Comparison of ENCODE assay signal across 12 cellular contexts in genomic region chr19:49862411-49863253, GRCh38. TPM values are rescaled to one million over a fixed set of nuclear protein-coding genes. Genes with fewer than 3 reads are reported as not detected.
DNase-seq lines count a peak whose midpoint lies in the region; ATAC-seq, FAIRE-seq and TF ChIP-seq lines count a peak whose summit lies in the region.
"Had no signal": no experiment of that assay in that cellular context is flagged by ENCODE, and none has a peak within 500 bp of the region (broad histone marks: within the 10 kb centered on the region; RNA-seq: fewer than 3 reads in every experiment).

No MANE protein-coding gene starts in this region.

- H2BK20ac ChIP-seq in H9 (ENCODE audit: low read depth, low read length, poor library complexity, severe bottlenecking): no peak overlapping the region

- no peak overlapping the region for H3K27ac ChIP-seq in H9 (ENCODE audit: insufficient read length, low read depth, low read length)
- no peak overlapping the region for H3K27ac ChIP-seq in GM12878 (ENCODE audit: control insufficient read depth, insufficient read depth)

- H3K4me3 ChIP-seq in GM12878: no peak overlapping the region

- peaks cover 44% of the 10 kb centered on the region for H3K36me3 Mint-ChIP-seq in Calu3 (ENCODE audit: insufficient read depth, unreplicated experiment)
- peaks cover 28 to 77% (median 59%) of the 10 kb centered on the region in 3 experiments for H3K36me3 Mint-ChIP-seq in H9 (ENCODE audit: insufficient read depth in 1 of 3, low read depth in 3 of 3)
- peaks cover 26% of the 10 kb centered on the region for H3K36me3 Mint-ChIP-seq in nephron (ENCODE audit: low read depth)

- H3K18ac ChIP-seq in H9 (ENCODE audit: insufficient read length, low read depth, low read length): no peak overlapping the region

- H3K4me1 ChIP-seq in H9 (ENCODE audit: insufficient read depth, low read length): no peaks in the 10 kb centered on the region
- H3K4me1 ChIP-seq in GM12878 (ENCODE audit: control insufficient read depth, insufficient read depth, low read length): peaks cover 3% of the 10 kb centered on the region; the same call in 1 of the 2 replicates

- ATAC-seq in GM12878 (no peak), GM19328 (IDR thresholded peaks at IDR 0.05; ENCODE audit: unreplicated experiment) (no peak)

- intact Hi-C loops in Calu3 (cut with micrococcal nuclease; ENCODE audit: unreplicated experiment) (no loop called here), GM12878 (cut with micrococcal nuclease; ENCODE audit: unreplicated experiment) (no loop called here)

- H3K4ac ChIP-seq in H9 (ENCODE audit: low read depth, low read length): no peak overlapping the region

- no peak for TF ChIP-seq RAD21 in GM12878 (IDR thresholded peaks at IDR 0.05; ENCODE audit: insufficient read depth, low read depth, low read length)

- H3K79me1 ChIP-seq in H9 (ENCODE audit: insufficient read depth, low read depth, low read length, poor library complexity, severe bottlenecking): peaks cover 5% of the 10 kb centered on the region

- no peak overlapping the region for H4K8ac ChIP-seq in H9 (replicated peaks; ENCODE audit: insufficient read length, low read depth, low read length)

- no peak overlapping the region for H2BK12ac ChIP-seq in H9 (ENCODE audit: insufficient read length, low read depth, low read length)

- H2AK5ac ChIP-seq in H9 (ENCODE audit: insufficient read length, low read length): no peak overlapping the region

- H3K14ac ChIP-seq in H9 (ENCODE audit: insufficient read depth, low read length): no peak overlapping the region

- no peak overlapping the region for H3T11ph ChIP-seq in H9 (ENCODE audit: low read length)

- no peak for TF ChIP-seq EP300 in GM12878 (IDR thresholded peaks at IDR 0.05; ENCODE audit: borderline replicate concordance in 1 of 2, control insufficient read depth in 1 of 2, low read depth in 2 of 2, low read length in 2 of 2)

- no TSS peak for BruUV-seq in Calu3 (replicated peaks; lab: Mats Ljungman, UMichigan)
- no TSS peak for BruUV-seq in GM12878 (replicated peaks; lab: Mats Ljungman, UMichigan)

- H3K27me3 Mint-ChIP-seq in Calu3 (ENCODE audit: unreplicated experiment) (no peaks in the 10 kb centered on the region), H9 (ENCODE audit: low read depth) (peaks cover 3% of the 10 kb centered on the region), nephron (ENCODE audit: low read depth) (no peaks in the 10 kb centered on the region)
- H3K27me3 Mint-ChIP-seq: activated B cell treated with CpG ODN at 0.5 μM for 24 hours had no signal

- no CpG with 5 or more reads among the region's 47 CpGs for WGBS in H9 (ENCODE audit: extremely low coverage, insufficient read length, low lambda C conversion rate)
- 99% methylated on average over 28 of the region's 47 CpGs for WGBS in GM12878 (ENCODE audit: insufficient coverage, insufficient replicate concordance, low lambda C conversion rate, missing lambda C conversion rate)

- SMC1A ChIA-PET in GM12878 (lab: Charles Lee; ENCODE audit: uncharacterized antibody, unreplicated experiment): no interaction called here

- H2BK5ac ChIP-seq in H9 (ENCODE audit: insufficient read length, low read length): no peak overlapping the region

- H3K4me1 Mint-ChIP-seq in Calu3 (ENCODE audit: low read depth, unreplicated experiment) (peaks cover 38% of the 10 kb centered on the region), H9 (peaks cover 23 to 42% of the 10 kb centered on the region in 2 experiments), nephron (peaks cover 32% of the 10 kb centered on the region)

- H4K91ac ChIP-seq in H9 (ENCODE audit: insufficient read length, low read depth, low read length): no peak overlapping the region

- DNase-seq in Calu3: peak; percentile 25
- peak; percentile 79 for DNase-seq in H9
- no peak for DNase-seq in GM12878 (ENCODE audit: low read depth, low spot score)
- no peak for DNase-seq in T1000 (lab: John Stamatoyannopoulos, UW)
- DNase-seq in RCC 7860 (ENCODE audit: low spot score): no peak
- no peak for DNase-seq in GM03348 (ENCODE audit: low spot score)
- DNase-seq: activated B cell treated with CpG ODN at 0.5 μM for 24 hours, cortex of kidney, NCI-H2107, trophoblast cell had no signal

- H3K9me3 ChIP-seq in H9 (ENCODE audit: control insufficient read depth, low read depth, low read length) (no peaks in the 10 kb centered on the region), GM12878 (replicated peaks; ENCODE audit: control insufficient read depth, insufficient read depth, low read length) (no peaks in the 10 kb centered on the region)

- no peak overlapping the region for H4K5ac ChIP-seq in H9 (ENCODE audit: insufficient read length, low read depth, low read length)

- no peak overlapping the region for H3K56ac ChIP-seq in H9 (ENCODE audit: insufficient read length, low read depth, low read length)

- H4K20me1 ChIP-seq in H9 (ENCODE audit: control insufficient read depth, insufficient read depth, insufficient read length) (no peaks in the 10 kb centered on the region), GM12878 (ENCODE audit: control insufficient read depth, insufficient read depth) (no peaks in the 10 kb centered on the region)

- no peak overlapping the region for H2BK15ac ChIP-seq in H9 (ENCODE audit: low read depth, low read length)

- H3K23me2 ChIP-seq in H9 (ENCODE audit: insufficient read length, low read depth, low read length, poor library complexity, severe bottlenecking): peaks cover 7% of the 10 kb centered on the region

- H3K23ac ChIP-seq in H9 (ENCODE audit: insufficient read length, low read depth, low read length): no peak overlapping the region

- POLR2A ChIA-PET in GM12878 (lab: Charles Lee): no interaction called here

- TF ChIP-seq POLR2A in GM12878 (IDR thresholded peaks at IDR 0.05; ENCODE audit: low read depth, low read length): no peak

- H3K9ac ChIP-seq in H9 (ENCODE audit: extremely low read depth, insufficient read length, low read length) (no peak overlapping the region), GM12878 (ENCODE audit: control insufficient read depth, insufficient read depth, low read length) (no peak overlapping the region)

- TF ChIP-seq CTCF in Calu3 (IDR thresholded peaks at IDR 0.05; ENCODE audit: unreplicated experiment) (no peak), H9 (conservative IDR thresholded peaks at IDR 0.05) (peak; percentile 65), GM12878 (IDR thresholded peaks at IDR 0.05 in 2 of 3, conservative IDR thresholded peaks at IDR 0.05 in 1 of 3; ENCODE audit: control insufficient read depth in 2 of 3, extremely low read depth in 1 of 3, insufficient read depth in 1 of 3, low read depth in 3 of 3, low read length in 3 of 3) (peak; percentile 3 to 39 (median 21); a peak in 2 of 6 replicates), nephron (IDR thresholded peaks at IDR 0.05; ENCODE audit: unreplicated experiment in 3 of 3) (no peak)

- H2AFZ ChIP-seq in H9 (ENCODE audit: low read length) (no peak overlapping the region), GM12878 (ENCODE audit: control insufficient read depth, low read depth, low read length) (no peak overlapping the region)

- H3K27me3 ChIP-seq in H9 (ENCODE audit: insufficient read depth, low read length) (no peaks in the 10 kb centered on the region), GM12878 (replicated peaks in 1 of 2; ENCODE audit: control insufficient read depth in 2 of 2, insufficient read depth in 2 of 2, low read length in 1 of 2) (no peaks in the 10 kb centered on the region)

- H3K4me3 Mint-ChIP-seq in Calu3 (ENCODE audit: low read depth, unreplicated experiment) (no peak overlapping the region), H9 (peak overlapping the region in 1 of 2 experiments; percentile 50; a peak in 1 of 5 replicates), nephron (peak overlapping the region in 1 of 3 experiments; percentile 13)
- H3K4me3 Mint-ChIP-seq: activated B cell treated with CpG ODN at 0.5 μM for 24 hours had no signal

- H3K9me3 Mint-ChIP-seq in Calu3 (ENCODE audit: low read depth, unreplicated experiment): no peaks in the 10 kb centered on the region
- H3K9me3 Mint-ChIP-seq in H9: peaks cover 0 to 4% of the 10 kb centered on the region in 2 experiments; a peak in 1 of 5 replicates
- H3K9me3 Mint-ChIP-seq in nephron: no peaks in the 10 kb centered on the region
- H3K9me3 Mint-ChIP-seq: activated B cell treated with CpG ODN at 0.5 μM for 24 hours had no signal

- H3K36me3 ChIP-seq in GM12878 (ENCODE audit: control insufficient read depth in 2 of 2, insufficient read depth in 2 of 2, low read length in 1 of 2): peaks cover 9 to 28% of the 10 kb centered on the region in 2 experiments

- H3K4me2 ChIP-seq in H9 (ENCODE audit: insufficient read depth, insufficient read length, low read length) (no peak overlapping the region), GM12878 (ENCODE audit: control insufficient read depth, insufficient read depth) (no peak overlapping the region)

- CTCF ChIA-PET in Calu3 (lab: Charles Lee): no interaction called here
- CTCF ChIA-PET in GM12878 (lab: Yijun Ruan, JAX): interaction anchor here (1.4 to 1.5 kb wide), 2 partner anchors 9 to 12 kb away, joined by 3 read pairs; partner anchors contain the start of gene PTOV1

- H3K27ac Mint-ChIP-seq in Calu3 (ENCODE audit: unreplicated experiment): peak overlapping the region; percentile 47
- peak overlapping the region in 2 of 3 experiments; percentile 34 to 84; a peak in 2 of 7 replicates for H3K27ac Mint-ChIP-seq in H9
- peak overlapping the region in 2 of 3 experiments; percentile 18 to 22 for H3K27ac Mint-ChIP-seq in nephron
- H3K27ac Mint-ChIP-seq: activated B cell treated with CpG ODN at 0.5 μM for 24 hours had no signal

- no peak overlapping the region for H2BK120ac ChIP-seq in H9 (ENCODE audit: low read depth, low read length, poor library complexity, severe bottlenecking)

- H3K79me2 ChIP-seq in H9 (ENCODE audit: insufficient read depth, low read length): no peaks in the 10 kb centered on the region; the same call in 1 of the 2 replicates
- peaks cover 18% of the 10 kb centered on the region for H3K79me2 ChIP-seq in GM12878 (ENCODE audit: control insufficient read depth, insufficient read depth, low read length)

- in situ Hi-C loops in GM12878 (cut with MboI): no loop called here

- RAD21 ChIA-PET in GM12878 (lab: Charles Lee; ENCODE audit: unreplicated experiment): no interaction called here

- no peak for FAIRE-seq in GM12878 (lab: Jason Lieb, UNC)
- no peak for FAIRE-seq in RCC 7860 (lab: Jason Lieb, UNC)

RNA-seq across cellular contexts. Expression of gene PNKP, which starts 4.7 kb away (rescaled TPM):
- total RNA-seq in Calu3 (2022): 185 and 189 TPM in 2 replicates
- 144 and 157 TPM in 2 replicates for total RNA-seq in H9 (2021)
- total RNA-seq in GM12878 (2013; cell fraction: nucleolus; rRNA removed): 72.0 and 74.7 TPM in 2 replicates
- total RNA-seq in GM12878 (2014; rRNA removed): 42.3 and 55.5 TPM in 2 replicates
- total RNA-seq in GM12878 (2014; rRNA removed; fragmentation: Illumina TruSeq; extraction: Trizol): 19.3 and 20.2 TPM in 2 replicates
- 61.4 and 82.3 TPM in 2 replicates for total RNA-seq in GM12878 (2021)
- 13.5 TPM for polyA plus RNA-seq in GM12878 (2011; ENCODE audit: low read depth)
- 9.2 and 14.6 TPM in 2 replicates for polyA plus RNA-seq in GM12878 (2011; rRNA removed)
- 12.5 and 23.5 TPM in 2 replicates for polyA plus RNA-seq in GM12878 (2011; cell fraction: cytosol; rRNA removed)
- polyA plus RNA-seq in GM12878 (2011; cell fraction: nucleus; rRNA removed): 123 and 193 TPM in 2 replicates
- 31.3 and 48.0 TPM in 2 replicates for polyA plus RNA-seq in GM12878 (2012)
- polyA plus RNA-seq in GM12878 (2014; fragmentation: Illumina TruSeq; extraction: Trizol): 15.1 and 20.3 TPM in 2 replicates
- polyA plus RNA-seq in GM12878 (2014; fragmentation: Nextera tagmentation; extraction: Ambion mirVana): 1 to 10 TPM; 2.9 to 4.0 TPM
- 73.5 and 77.2 TPM in 2 replicates for polyA plus RNA-seq in GM12878 (2014; rRNA removed)
- 10 to 100 TPM; 46.2 to 47.4 TPM for polyA plus RNA-seq in GM12878 (2016; fragmentation: Nextera tagmentation; extraction: Ambion mirVana)
- 9.7 and 14.6 TPM in 2 replicates for polyA minus RNA-seq in GM12878 (2011; rRNA and poly(A)+ RNA removed)
- 9.6 and 16.8 TPM in 2 replicates for polyA minus RNA-seq in GM12878 (2011; cell fraction: cytosol; rRNA and poly(A)+ RNA removed)
- 27.8 and 56.3 TPM in 2 replicates for polyA minus RNA-seq in GM12878 (2011; cell fraction: nucleus; rRNA and poly(A)+ RNA removed)

RNA-seq across cellular contexts. Expression of gene PTOV1, which starts 11.7 kb away (rescaled TPM):
- total RNA-seq in Calu3 (2022) (231 and 256 TPM in 2 replicates), H9 (2021) (309 and 317 TPM in 2 replicates), GM12878 (2014; rRNA removed) (28.7 and 36.6 TPM in 2 replicates), GM12878 (2014; rRNA removed; fragmentation: Illumina TruSeq; extraction: Trizol) (17.8 and 18.1 TPM in 2 replicates), GM12878 (2021) (76.7 and 83.5 TPM in 2 replicates)
- 58.2 and 66.1 TPM in 2 replicates for total RNA-seq in GM12878 (2013; cell fraction: nucleolus; rRNA removed)
- polyA plus RNA-seq in GM12878 (2011; ENCODE audit: low read depth): 30.2 TPM
- polyA plus RNA-seq in GM12878 (2011; rRNA removed) (13.2 and 23.4 TPM in 2 replicates), GM12878 (2014; fragmentation: Illumina TruSeq; extraction: Trizol) (3.6 and 21.2 TPM in 2 replicates), GM12878 (2014; fragmentation: Nextera tagmentation; extraction: Ambion mirVana) (10 to 100 TPM in 1 of 2 experiments, 1 to 10 TPM in 1; 3.2 to 10.6 TPM), GM12878 (2014; rRNA removed) (38.1 and 41.5 TPM in 2 replicates), GM12878 (2016; fragmentation: Nextera tagmentation; extraction: Ambion mirVana) (10 to 100 TPM; 14.8 to 45.0 TPM)
- polyA plus RNA-seq in GM12878 (2011; cell fraction: cytosol; rRNA removed): 27.6 and 37.3 TPM in 2 replicates
- polyA plus RNA-seq in GM12878 (2011; cell fraction: nucleus; rRNA removed): 211 and 220 TPM in 2 replicates
- 65.8 and 71.6 TPM in 2 replicates for polyA plus RNA-seq in GM12878 (2012)
- polyA minus RNA-seq in GM12878 (2011; rRNA and poly(A)+ RNA removed): 23.6 and 59.2 TPM in 2 replicates
- 23.4 and 35.5 TPM in 2 replicates for polyA minus RNA-seq in GM12878 (2011; cell fraction: cytosol; rRNA and poly(A)+ RNA removed)
- 46.5 and 68.3 TPM in 2 replicates for polyA minus RNA-seq in GM12878 (2011; cell fraction: nucleus; rRNA and poly(A)+ RNA removed)

RNA-seq across cellular contexts. Expression of gene AKT1S1, which starts 14.5 kb away (rescaled TPM):
- total RNA-seq in Calu3 (2022) (58.9 and 65.2 TPM in 2 replicates), H9 (2021) (43.5 and 44.6 TPM in 2 replicates), GM12878 (2014; rRNA removed) (7.7 and 9.3 TPM in 2 replicates), GM12878 (2014; rRNA removed; fragmentation: Illumina TruSeq; extraction: Trizol) (3.8 and 5.1 TPM in 2 replicates), GM12878 (2021) (20.9 and 21.4 TPM in 2 replicates)
- 16.5 and 17.4 TPM in 2 replicates for total RNA-seq in GM12878 (2013; cell fraction: nucleolus; rRNA removed)
- 3.8 TPM for polyA plus RNA-seq in GM12878 (2011; ENCODE audit: low read depth)
- polyA plus RNA-seq in GM12878 (2011; rRNA removed) (7.2 and 13.1 TPM in 2 replicates), GM12878 (2014; fragmentation: Illumina TruSeq; extraction: Trizol) (9.4 and 11.6 TPM in 2 replicates), GM12878 (2014; fragmentation: Nextera tagmentation; extraction: Ambion mirVana) (1 to 10 TPM in 1 of 2 experiments, under 1 TPM in 1; 0.43 to 1.2 TPM), GM12878 (2014; rRNA removed) (23.0 and 24.5 TPM in 2 replicates), GM12878 (2016; fragmentation: Nextera tagmentation; extraction: Ambion mirVana) (10 to 100 TPM; 13.4 to 15.4 TPM)
- 19.6 and 24.1 TPM in 2 replicates for polyA plus RNA-seq in GM12878 (2011; cell fraction: cytosol; rRNA removed)
- 62.1 and 64.3 TPM in 2 replicates for polyA plus RNA-seq in GM12878 (2011; cell fraction: nucleus; rRNA removed)
- polyA plus RNA-seq in GM12878 (2012): 16.2 and 17.4 TPM in 2 replicates
- 6.1 and 9.8 TPM in 2 replicates for polyA minus RNA-seq in GM12878 (2011; rRNA and poly(A)+ RNA removed)
- polyA minus RNA-seq in GM12878 (2011; cell fraction: cytosol; rRNA and poly(A)+ RNA removed): 5.3 and 5.8 TPM in 2 replicates
- polyA minus RNA-seq in GM12878 (2011; cell fraction: nucleus; rRNA and poly(A)+ RNA removed): 14.9 and 24.9 TPM in 2 replicates

RNA-seq across cellular contexts. Expression of gene TBC1D17, which starts 14.9 kb away (rescaled TPM):
- total RNA-seq in Calu3 (2022) (54.7 and 56.9 TPM in 2 replicates), H9 (2021) (33.6 and 33.9 TPM in 2 replicates), GM12878 (2014; rRNA removed) (3.5 and 3.6 TPM in 2 replicates), GM12878 (2014; rRNA removed; fragmentation: Illumina TruSeq; extraction: Trizol) (3.1 and 3.2 TPM in 2 replicates), GM12878 (2021) (20.4 and 20.9 TPM in 2 replicates)
- 24.8 and 29.4 TPM in 2 replicates for total RNA-seq in GM12878 (2013; cell fraction: nucleolus; rRNA removed)
- polyA plus RNA-seq in GM12878 (2011; ENCODE audit: low read depth): 36.4 TPM
- polyA plus RNA-seq in GM12878 (2011; rRNA removed) (11.7 and 18.9 TPM in 2 replicates), GM12878 (2014; fragmentation: Illumina TruSeq; extraction: Trizol) (8.6 and 10.9 TPM in 2 replicates), GM12878 (2014; fragmentation: Nextera tagmentation; extraction: Ambion mirVana) (under 1 TPM; 0.42 to 0.52 TPM), GM12878 (2014; rRNA removed) (17.4 and 22.3 TPM in 2 replicates), GM12878 (2016; fragmentation: Nextera tagmentation; extraction: Ambion mirVana) (10 to 100 TPM; 11.5 to 13.2 TPM)
- polyA plus RNA-seq in GM12878 (2011; cell fraction: cytosol; rRNA removed): 21.8 and 25.4 TPM in 2 replicates
- 93.9 and 98.8 TPM in 2 replicates for polyA plus RNA-seq in GM12878 (2011; cell fraction: nucleus; rRNA removed)
- polyA plus RNA-seq in GM12878 (2012): 45.9 and 50.1 TPM in 2 replicates
- 11.3 and 21.0 TPM in 2 replicates for polyA minus RNA-seq in GM12878 (2011; rRNA and poly(A)+ RNA removed)
- polyA minus RNA-seq in GM12878 (2011; cell fraction: cytosol; rRNA and poly(A)+ RNA removed): 9.3 and 10.2 TPM in 2 replicates
- polyA minus RNA-seq in GM12878 (2011; cell fraction: nucleus; rRNA and poly(A)+ RNA removed): 18.5 and 22.0 TPM in 2 replicates

RNA-seq across cellular contexts. Expression of gene IL4I1, which starts 34.1 kb away (rescaled TPM):
- total RNA-seq in Calu3 (2022) (8.2 and 10.7 TPM in 2 replicates), H9 (2021) (0.29 and 0.61 TPM in 2 replicates), GM12878 (2014; rRNA removed) (39.1 and 51.0 TPM in 2 replicates), GM12878 (2014; rRNA removed; fragmentation: Illumina TruSeq; extraction: Trizol) (16.2 and 17.4 TPM in 2 replicates), GM12878 (2021) (80.0 and 82.6 TPM in 2 replicates)
- total RNA-seq in GM12878 (2013; cell fraction: nucleolus; rRNA removed): 73.8 and 88.4 TPM in 2 replicates
- polyA plus RNA-seq in GM12878 (2011; ENCODE audit: low read depth): 16.2 TPM
- polyA plus RNA-seq in GM12878 (2011; rRNA removed) (37.4 and 83.8 TPM in 2 replicates), GM12878 (2014; fragmentation: Illumina TruSeq; extraction: Trizol) (4.8 and 20.1 TPM in 2 replicates), GM12878 (2014; fragmentation: Nextera tagmentation; extraction: Ambion mirVana) (under 1 TPM; 0.62 to 1.00 TPM), GM12878 (2014; rRNA removed) (42.5 and 53.3 TPM in 2 replicates), GM12878 (2016; fragmentation: Nextera tagmentation; extraction: Ambion mirVana) (10 to 100 TPM; 43.0 to 45.5 TPM)
- 134 and 171 TPM in 2 replicates for polyA plus RNA-seq in GM12878 (2011; cell fraction: cytosol; rRNA removed)
- polyA plus RNA-seq in GM12878 (2011; cell fraction: nucleus; rRNA removed): 271 and 308 TPM in 2 replicates
- polyA plus RNA-seq in GM12878 (2012): 49.6 and 88.7 TPM in 2 replicates
- polyA minus RNA-seq in GM12878 (2011; rRNA and poly(A)+ RNA removed): 56.8 and 118 TPM in 2 replicates
- polyA minus RNA-seq in GM12878 (2011; cell fraction: cytosol; rRNA and poly(A)+ RNA removed): 132 and 154 TPM in 2 replicates
- polyA minus RNA-seq in GM12878 (2011; cell fraction: nucleus; rRNA and poly(A)+ RNA removed): 56.3 and 66.6 TPM in 2 replicates

Comparison
In these comparisons a context has a peak if more than half of its experiments do, and no peak if none do; other contexts are left out.
1. DNase-seq: peak in Calu3 (single experiment) and H9 (single experiment); none in GM12878 (single experiment), T1000 (single experiment), RCC 7860 (single experiment) and GM03348 (single experiment).
2. CTCF ChIP-seq: peak in H9 (single experiment) and GM12878 (3 of 3); none in Calu3 (single experiment) and nephron (0 of 3).
3. Peak in every context shown above with its lines, with median percentiles within 50 percentile points of each other: H3K27ac Mint-ChIP-seq.